Comparison of ENCODE assay signal across 8 cellular contexts in the genomic region with DNA sequence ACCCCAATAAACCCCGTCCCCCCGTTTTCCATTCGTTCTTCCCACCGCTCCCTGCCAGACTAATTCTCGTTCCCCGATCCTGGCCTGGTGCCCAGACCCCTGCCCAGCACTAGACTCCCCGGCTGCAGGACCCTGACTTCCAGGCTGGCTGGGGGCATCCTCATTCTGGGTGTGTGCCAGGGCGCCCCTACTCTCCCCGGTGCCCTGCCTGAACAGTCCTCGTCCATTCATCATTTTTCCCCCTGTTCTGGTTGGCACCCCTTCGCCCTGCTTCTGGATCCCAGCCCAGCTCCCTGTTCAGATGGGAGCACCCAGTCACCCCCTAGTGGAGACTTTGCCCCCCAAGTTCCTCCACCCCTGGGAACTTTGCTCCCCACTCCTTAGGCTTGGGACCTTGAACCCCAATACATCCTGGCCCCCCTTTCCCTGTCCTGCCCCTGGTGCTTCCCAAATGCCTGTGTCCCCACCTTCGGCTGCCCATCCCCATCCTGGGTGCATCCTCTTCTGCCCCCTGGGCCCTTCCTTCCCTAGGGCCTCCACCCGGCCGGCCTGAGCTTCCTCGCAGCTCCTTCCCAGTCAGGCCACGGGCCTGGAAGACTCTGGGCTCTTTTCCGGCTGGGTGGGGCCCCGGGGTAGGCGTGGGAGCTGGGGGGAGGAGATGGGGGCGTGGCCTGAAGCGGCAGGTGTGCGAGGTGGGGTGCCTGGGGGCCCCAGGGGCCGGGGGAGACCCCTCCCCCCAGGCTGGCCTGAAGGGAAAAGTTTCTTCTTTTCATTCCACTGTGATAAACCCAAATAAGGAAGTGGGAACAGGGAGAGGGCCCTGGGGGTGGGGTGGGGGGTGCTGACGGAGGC. TPM values are rescaled to one million over a fixed set of nuclear protein-coding genes. Genes with fewer than 3 reads are reported as not detected.
DNase-seq lines count a peak whose midpoint lies in the region; ATAC-seq, FAIRE-seq and TF ChIP-seq lines count a peak whose summit lies in the region.

No MANE protein-coding gene starts in this region.

- H3K27me3 ChIP-seq in subcutaneous abdominal adipose tissue (ENCODE audit: control insufficient read depth in 5 of 5, insufficient read depth in 4 of 5, low read length in 5 of 5) = no peaks in the 10 kb centered on the region

- TF ChIP-seq CTCF in brain (conservative IDR thresholded peaks at IDR 0.05) (peak in 1 of 2 experiments; percentile 44), kidney (IDR thresholded peaks at IDR 0.05; ENCODE audit: borderline replicate concordance, extremely low read depth, insufficient read depth) (peak; percentile 8)

- no peak for FAIRE-seq in kidney (lab: Jason Lieb, UNC)

- DNase-seq in NCI-H146 (lab: John Stamatoyannopoulos, UW) = peak; percentile 64
- DNase-seq in NCI-H146 treated with DMSO at 0.1 percent for 48 hours (lab: John Stamatoyannopoulos, UW; ENCODE audit: unreplicated experiment) = no peak
- DNase-seq in NCI-H1105 treated with DMSO at 0.1 percent for 48 hours (lab: John Stamatoyannopoulos, UW) = peak; percentile 5
- no peak for DNase-seq in kidney
- DNase-seq in SW480 (ENCODE audit: low spot score) = no peak

- H3K36me3 ChIP-seq in kidney (ENCODE audit: control insufficient read depth in 1 of 2, insufficient read depth in 2 of 2, low read length in 2 of 2) (peaks cover 0 to 6% of the 10 kb centered on the region in 2 donors), subcutaneous abdominal adipose tissue (ENCODE audit: control insufficient read depth in 5 of 5, insufficient read depth in 5 of 5, low read length in 5 of 5) (peaks cover 0 to 29% (median 26%) of the 10 kb centered on the region in 5 donors)

- peak overlapping the region; percentile 7 to 32 for H3K27ac ChIP-seq in kidney (ENCODE audit: low read depth in 2 of 2, low read length in 2 of 2)
- peak overlapping the region; percentile 50 for H3K27ac ChIP-seq in subcutaneous abdominal adipose tissue (ENCODE audit: low read depth, low read length)

- no peak for ATAC-seq in GM18502 (IDR thresholded peaks at IDR 0.05; ENCODE audit: poor library complexity, unreplicated experiment)

- H3K27me3 Mint-ChIP-seq in brain = peaks cover 7% of the 10 kb centered on the region

- peak overlapping the region; percentile 78 to 80 for H3K9ac ChIP-seq in kidney (ENCODE audit: low read length in 2 of 2)
- H3K9ac ChIP-seq in subcutaneous abdominal adipose tissue (ENCODE audit: low read length in 5 of 5) = peak overlapping the region in 4 of 5 donors; percentile 82 to 89 (median 84)

- H3K36me3 Mint-ChIP-seq in brain = no peaks in the 10 kb centered on the region

- H3K9me3 ChIP-seq in kidney (ENCODE audit: control insufficient read depth in 1 of 2, low read length in 2 of 2) (no peaks in the 10 kb centered on the region), subcutaneous abdominal adipose tissue (ENCODE audit: control insufficient read depth in 5 of 5, low read length in 5 of 5) (no peaks in the 10 kb centered on the region)

- H3K4me3 ChIP-seq in kidney (ENCODE audit: low read length in 2 of 2) = peak overlapping the region; percentile 71 to 74
- peak overlapping the region; percentile 73 to 80 (median 78) for H3K4me3 ChIP-seq in subcutaneous abdominal adipose tissue (ENCODE audit: low read depth in 1 of 5, low read length in 5 of 5)

- peak overlapping the region; percentile 76 to 87 (median 83) for H3K27ac Mint-ChIP-seq in brain

- H3K4me1 Mint-ChIP-seq in brain = peaks cover 42% of the 10 kb centered on the region

- peak overlapping the region; percentile 93 to 95 (median 94) for H3K4me3 Mint-ChIP-seq in brain

- H3K4me1 ChIP-seq in kidney (ENCODE audit: control insufficient read depth in 1 of 2, insufficient read depth in 1 of 2, low read depth in 1 of 2, low read length in 2 of 2) = peaks cover 5 to 26% of the 10 kb centered on the region in 2 donors
- peaks cover 0 to 41% (median 39%) of the 10 kb centered on the region in 5 donors for H3K4me1 ChIP-seq in subcutaneous abdominal adipose tissue (ENCODE audit: control insufficient read depth in 5 of 5, insufficient read depth in 5 of 5, low read length in 5 of 5)

- intact Hi-C loops in kidney (cut with DNase I) = no loop called here

- peaks cover 0 to 2% (median 0%) of the 10 kb centered on the region in 5 experiments for H3K9me3 Mint-ChIP-seq in brain

RNA-seq across cellular contexts. Expression of a gene that starts 0.9 kb away (rescaled TPM):
- polyA plus RNA-seq in brain (ENCODE audit: insufficient read depth, low read depth, low replicate concordance) (8.6 TPM), kidney (ENCODE audit: insufficient read depth, low read depth, low replicate concordance) (9.6 TPM)
- 24.6 TPM for total RNA-seq in kidney

RNA-seq across cellular contexts. Expression of a gene that starts 5.5 kb away (rescaled TPM):
- polyA plus RNA-seq in brain (ENCODE audit: insufficient read depth, low read depth, low replicate concordance) (334 TPM), kidney (ENCODE audit: insufficient read depth, low read depth, low replicate concordance) (145 TPM)
- 86.5 TPM for total RNA-seq in kidney

RNA-seq across cellular contexts. Expression of a gene that starts 11.3 kb away (rescaled TPM):
- polyA plus RNA-seq in brain (ENCODE audit: insufficient read depth, low read depth, low replicate concordance) (247 TPM), kidney (ENCODE audit: insufficient read depth, low read depth, low replicate concordance) (411 TPM)
- total RNA-seq in kidney = 76.0 TPM

RNA-seq across cellular contexts. Expression of a gene that starts 17.8 kb away (rescaled TPM):
- polyA plus RNA-seq in brain (ENCODE audit: insufficient read depth, low read depth, low replicate concordance) = 232 TPM
- 77.6 TPM for total RNA-seq in kidney
- 157 TPM for polyA plus RNA-seq in kidney (ENCODE audit: insufficient read depth, low read depth, low replicate concordance)

RNA-seq across cellular contexts. Expression of a gene that starts 21.9 kb away (rescaled TPM):
- polyA plus RNA-seq in brain (ENCODE audit: insufficient read depth, low read depth, low replicate concordance) (204 TPM), kidney (ENCODE audit: insufficient read depth, low read depth, low replicate concordance) (102 TPM)
- total RNA-seq in kidney = 31.1 TPM

Comparison
In these comparisons a context has a peak if more than half of its experiments do, and no peak if none do; other contexts are left out.
1. DNase-seq: peak in NCI-H146 (single experiment) and NCI-H1105 treated with DMSO at 0.1 percent for 48 hours (single experiment); none in NCI-H146 treated with DMSO at 0.1 percent for 48 hours (single experiment), kidney (single experiment) and SW480 (single experiment).